ENCODE assay signal across 1 cellular context in the genomic region with DNA sequence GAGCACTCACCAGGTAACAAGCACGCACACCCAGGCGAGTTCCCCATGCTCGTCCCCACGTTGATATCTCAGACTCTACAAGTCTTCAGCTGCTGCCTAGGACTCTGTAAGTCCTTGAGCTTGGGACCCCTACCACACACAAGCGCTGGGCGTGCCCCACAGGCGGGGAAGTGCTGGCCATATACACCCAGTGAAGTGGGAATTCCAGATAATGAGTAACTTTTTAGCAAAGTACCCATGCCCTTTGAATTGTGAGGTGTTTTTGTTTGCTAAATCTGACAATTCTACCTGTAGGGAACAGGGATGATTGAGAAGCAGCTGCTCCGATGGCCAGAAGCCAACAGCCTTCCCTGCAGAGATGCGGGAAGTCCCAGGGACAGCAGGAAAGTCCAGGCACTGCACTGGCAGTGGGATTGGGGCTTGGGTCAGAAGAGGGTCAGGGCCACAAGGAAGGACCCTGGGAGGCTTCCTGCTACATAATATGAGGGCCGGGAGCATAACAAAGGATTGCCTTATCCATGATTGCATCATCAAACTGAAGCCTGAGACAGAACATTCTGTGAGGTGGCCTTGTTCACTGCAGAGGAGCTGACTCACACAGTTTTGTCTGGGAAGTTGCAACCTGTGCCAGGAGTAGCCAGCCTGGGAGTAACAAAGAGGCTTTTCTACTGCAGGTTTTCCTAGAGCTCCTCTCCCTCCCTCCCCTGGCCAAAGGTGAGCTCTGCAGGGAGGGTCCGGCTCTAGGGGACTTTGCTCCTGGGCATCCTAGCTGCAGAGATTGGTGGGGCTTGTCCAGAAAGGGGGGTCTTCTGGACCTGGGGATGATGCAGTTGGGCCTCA.
TF ChIP-seq lines count a peak whose summit lies in the region.

No MANE protein-coding gene starts in this region.

TF ChIP-seq in HepG2, 621 proteins besides CTCF, POLR2A, EP300 and RAD21 (continued from another document and continues in another):
- TF ChIP-seq, protein P1, sequence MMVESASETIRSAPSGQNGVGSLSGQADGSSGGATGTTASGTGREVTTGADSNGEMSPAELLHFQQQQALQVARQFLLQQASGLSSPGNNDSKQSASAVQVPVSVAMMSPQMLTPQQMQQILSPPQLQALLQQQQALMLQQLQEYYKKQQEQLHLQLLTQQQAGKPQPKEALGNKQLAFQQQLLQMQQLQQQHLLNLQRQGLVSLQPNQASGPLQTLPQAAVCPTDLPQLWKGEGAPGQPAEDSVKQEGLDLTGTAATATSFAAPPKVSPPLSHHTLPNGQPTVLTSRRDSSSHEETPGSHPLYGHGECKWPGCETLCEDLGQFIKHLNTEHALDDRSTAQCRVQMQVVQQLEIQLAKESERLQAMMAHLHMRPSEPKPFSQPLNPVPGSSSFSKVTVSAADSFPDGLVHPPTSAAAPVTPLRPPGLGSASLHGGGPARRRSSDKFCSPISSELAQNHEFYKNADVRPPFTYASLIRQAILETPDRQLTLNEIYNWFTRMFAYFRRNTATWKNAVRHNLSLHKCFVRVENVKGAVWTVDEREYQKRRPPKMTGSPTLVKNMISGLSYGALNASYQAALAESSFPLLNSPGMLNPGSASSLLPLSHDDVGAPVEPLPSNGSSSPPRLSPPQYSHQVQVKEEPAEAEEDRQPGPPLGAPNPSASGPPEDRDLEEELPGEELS (CRISPR knock-in tag; IDR thresholded peaks at IDR 0.05): peak; percentile 91
- TF ChIP-seq ESRRA (CRISPR knock-in tag; IDR thresholded peaks at IDR 0.05; ENCODE audit: low read depth) (peak; percentile 85), ZNF343 (CRISPR knock-in tag; IDR thresholded peaks at IDR 0.05) (peak; percentile 69; the same call in 1 of the 2 replicates), ZNF337 (CRISPR knock-in tag; IDR thresholded peaks at IDR 0.05; ENCODE audit: borderline replicate concordance, low read depth) (peak; percentile 64; the same call in 1 of the 2 replicates), FOXK2 (IDR thresholded peaks at IDR 0.05) (peak; percentile 65; the same call in 1 of the 2 replicates), KDM4B (CRISPR knock-in tag; IDR thresholded peaks at IDR 0.05) (peak; percentile 89; the same call in 1 of the 2 replicates), NFE2 (CRISPR knock-in tag; IDR thresholded peaks at IDR 0.05) (0 out of 2 replicates have a peak, but pooled peaks have one; percentile 24), POLR2G (IDR thresholded peaks at IDR 0.05; ENCODE audit: low read depth, low read length) (peak; percentile 59; the same call in 1 of the 2 replicates), YY1 (IDR thresholded peaks at IDR 0.05; ENCODE audit: insufficient read depth, insufficient replicate concordance, low read depth, low read length) (no peak), ZNF703 (CRISPR knock-in tag; IDR thresholded peaks at IDR 0.05; ENCODE audit: borderline replicate concordance) (peak; percentile 82), REXO4 (CRISPR knock-in tag; IDR thresholded peaks at IDR 0.05; ENCODE audit: borderline replicate concordance) (no peak), MED1 (CRISPR knock-in tag; IDR thresholded peaks at IDR 0.05) (peak; percentile 99), ERF (CRISPR knock-in tag; IDR thresholded peaks at IDR 0.05) (peak; percentile 86; the same call in 1 of the 2 replicates), KDM6A (CRISPR knock-in tag; IDR thresholded peaks at IDR 0.05; ENCODE audit: low read depth) (peak; percentile 73), ATF7 (IDR thresholded peaks at IDR 0.05) (peak; percentile 97), ATF7 (CRISPR knock-in tag; IDR thresholded peaks at IDR 0.05) (peak; percentile 70), MXD4 (CRISPR knock-in tag; IDR thresholded peaks at IDR 0.05) (no peak; the same call in 1 of the 2 replicates), CENPX (CRISPR knock-in tag; IDR thresholded peaks at IDR 0.05) (no peak), GZF1 (CRISPR knock-in tag; IDR thresholded peaks at IDR 0.05) (no peak), TBX3 (IDR thresholded peaks at IDR 0.05; ENCODE audit: borderline replicate concordance) (peak; percentile 69; the same call in 1 of the 2 replicates), ZNF30 (CRISPR knock-in tag; IDR thresholded peaks at IDR 0.05) (no peak), ZNF790 (CRISPR knock-in tag; IDR thresholded peaks at IDR 0.05; ENCODE audit: borderline replicate concordance) (no peak), ARNT2 (CRISPR knock-in tag; IDR thresholded peaks at IDR 0.05; ENCODE audit: low read depth) (peak; percentile 74; the same call in 1 of the 2 replicates), SRSF1 (optimal IDR thresholded peaks at IDR 0.05; ENCODE audit: low read depth, low read length) (no peak), THYN1 (CRISPR knock-in tag; IDR thresholded peaks at IDR 0.05; ENCODE audit: borderline replicate concordance, low read depth) (no peak), ELF4 (CRISPR knock-in tag; IDR thresholded peaks at IDR 0.05; ENCODE audit: borderline replicate concordance) (no peak), ZNF17 (CRISPR knock-in tag; IDR thresholded peaks at IDR 0.05) (no peak), ZNF772 (CRISPR knock-in tag; IDR thresholded peaks at IDR 0.05) (no peak; the same call in none of the 2 replicates), ZNF326 (CRISPR knock-in tag; IDR thresholded peaks at IDR 0.05; ENCODE audit: borderline replicate concordance) (no peak), ZSCAN30 (CRISPR knock-in tag; IDR thresholded peaks at IDR 0.05) (no peak), ZFX (CRISPR knock-in tag; IDR thresholded peaks at IDR 0.05; ENCODE audit: low read depth) (peak; percentile 54; the same call in 1 of the 2 replicates), GATAD1 (CRISPR knock-in tag; IDR thresholded peaks at IDR 0.05) (peak; percentile 63)
- TF ChIP-seq, protein P2, sequence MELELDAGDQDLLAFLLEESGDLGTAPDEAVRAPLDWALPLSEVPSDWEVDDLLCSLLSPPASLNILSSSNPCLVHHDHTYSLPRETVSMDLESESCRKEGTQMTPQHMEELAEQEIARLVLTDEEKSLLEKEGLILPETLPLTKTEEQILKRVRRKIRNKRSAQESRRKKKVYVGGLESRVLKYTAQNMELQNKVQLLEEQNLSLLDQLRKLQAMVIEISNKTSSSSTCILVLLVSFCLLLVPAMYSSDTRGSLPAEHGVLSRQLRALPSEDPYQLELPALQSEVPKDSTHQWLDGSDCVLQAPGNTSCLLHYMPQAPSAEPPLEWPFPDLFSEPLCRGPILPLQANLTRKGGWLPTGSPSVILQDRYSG (CRISPR knock-in tag; IDR thresholded peaks at IDR 0.05): peak; percentile 72; the same call in 1 of the 2 replicates
- TF ChIP-seq, protein P3, sequence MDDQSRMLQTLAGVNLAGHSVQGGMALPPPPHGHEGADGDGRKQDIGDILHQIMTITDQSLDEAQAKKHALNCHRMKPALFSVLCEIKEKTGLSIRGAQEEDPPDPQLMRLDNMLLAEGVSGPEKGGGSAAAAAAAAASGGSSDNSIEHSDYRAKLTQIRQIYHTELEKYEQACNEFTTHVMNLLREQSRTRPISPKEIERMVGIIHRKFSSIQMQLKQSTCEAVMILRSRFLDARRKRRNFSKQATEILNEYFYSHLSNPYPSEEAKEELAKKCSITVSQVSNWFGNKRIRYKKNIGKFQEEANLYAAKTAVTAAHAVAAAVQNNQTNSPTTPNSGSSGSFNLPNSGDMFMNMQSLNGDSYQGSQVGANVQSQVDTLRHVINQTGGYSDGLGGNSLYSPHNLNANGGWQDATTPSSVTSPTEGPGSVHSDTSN (CRISPR knock-in tag; IDR thresholded peaks at IDR 0.05; ENCODE audit: borderline replicate concordance): no peak
- TF ChIP-seq, protein P4, sequence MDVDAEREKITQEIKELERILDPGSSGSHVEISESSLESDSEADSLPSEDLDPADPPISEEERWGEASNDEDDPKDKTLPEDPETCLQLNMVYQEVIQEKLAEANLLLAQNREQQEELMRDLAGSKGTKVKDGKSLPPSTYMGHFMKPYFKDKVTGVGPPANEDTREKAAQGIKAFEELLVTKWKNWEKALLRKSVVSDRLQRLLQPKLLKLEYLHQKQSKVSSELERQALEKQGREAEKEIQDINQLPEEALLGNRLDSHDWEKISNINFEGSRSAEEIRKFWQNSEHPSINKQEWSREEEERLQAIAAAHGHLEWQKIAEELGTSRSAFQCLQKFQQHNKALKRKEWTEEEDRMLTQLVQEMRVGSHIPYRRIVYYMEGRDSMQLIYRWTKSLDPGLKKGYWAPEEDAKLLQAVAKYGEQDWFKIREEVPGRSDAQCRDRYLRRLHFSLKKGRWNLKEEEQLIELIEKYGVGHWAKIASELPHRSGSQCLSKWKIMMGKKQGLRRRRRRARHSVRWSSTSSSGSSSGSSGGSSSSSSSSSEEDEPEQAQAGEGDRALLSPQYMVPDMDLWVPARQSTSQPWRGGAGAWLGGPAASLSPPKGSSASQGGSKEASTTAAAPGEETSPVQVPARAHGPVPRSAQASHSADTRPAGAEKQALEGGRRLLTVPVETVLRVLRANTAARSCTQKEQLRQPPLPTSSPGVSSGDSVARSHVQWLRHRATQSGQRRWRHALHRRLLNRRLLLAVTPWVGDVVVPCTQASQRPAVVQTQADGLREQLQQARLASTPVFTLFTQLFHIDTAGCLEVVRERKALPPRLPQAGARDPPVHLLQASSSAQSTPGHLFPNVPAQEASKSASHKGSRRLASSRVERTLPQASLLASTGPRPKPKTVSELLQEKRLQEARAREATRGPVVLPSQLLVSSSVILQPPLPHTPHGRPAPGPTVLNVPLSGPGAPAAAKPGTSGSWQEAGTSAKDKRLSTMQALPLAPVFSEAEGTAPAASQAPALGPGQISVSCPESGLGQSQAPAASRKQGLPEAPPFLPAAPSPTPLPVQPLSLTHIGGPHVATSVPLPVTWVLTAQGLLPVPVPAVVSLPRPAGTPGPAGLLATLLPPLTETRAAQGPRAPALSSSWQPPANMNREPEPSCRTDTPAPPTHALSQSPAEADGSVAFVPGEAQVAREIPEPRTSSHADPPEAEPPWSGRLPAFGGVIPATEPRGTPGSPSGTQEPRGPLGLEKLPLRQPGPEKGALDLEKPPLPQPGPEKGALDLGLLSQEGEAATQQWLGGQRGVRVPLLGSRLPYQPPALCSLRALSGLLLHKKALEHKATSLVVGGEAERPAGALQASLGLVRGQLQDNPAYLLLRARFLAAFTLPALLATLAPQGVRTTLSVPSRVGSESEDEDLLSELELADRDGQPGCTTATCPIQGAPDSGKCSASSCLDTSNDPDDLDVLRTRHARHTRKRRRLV (CRISPR knock-in tag; IDR thresholded peaks at IDR 0.05): peak; percentile 60; the same call in 1 of the 2 replicates
- TF ChIP-seq, protein P5, sequence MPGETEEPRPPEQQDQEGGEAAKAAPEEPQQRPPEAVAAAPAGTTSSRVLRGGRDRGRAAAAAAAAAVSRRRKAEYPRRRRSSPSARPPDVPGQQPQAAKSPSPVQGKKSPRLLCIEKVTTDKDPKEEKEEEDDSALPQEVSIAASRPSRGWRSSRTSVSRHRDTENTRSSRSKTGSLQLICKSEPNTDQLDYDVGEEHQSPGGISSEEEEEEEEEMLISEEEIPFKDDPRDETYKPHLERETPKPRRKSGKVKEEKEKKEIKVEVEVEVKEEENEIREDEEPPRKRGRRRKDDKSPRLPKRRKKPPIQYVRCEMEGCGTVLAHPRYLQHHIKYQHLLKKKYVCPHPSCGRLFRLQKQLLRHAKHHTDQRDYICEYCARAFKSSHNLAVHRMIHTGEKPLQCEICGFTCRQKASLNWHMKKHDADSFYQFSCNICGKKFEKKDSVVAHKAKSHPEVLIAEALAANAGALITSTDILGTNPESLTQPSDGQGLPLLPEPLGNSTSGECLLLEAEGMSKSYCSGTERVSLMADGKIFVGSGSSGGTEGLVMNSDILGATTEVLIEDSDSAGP (CRISPR knock-in tag; IDR thresholded peaks at IDR 0.05; ENCODE audit: borderline replicate concordance): peak; percentile 85; the same call in 1 of the 2 replicates
- TF ChIP-seq, protein P6, sequence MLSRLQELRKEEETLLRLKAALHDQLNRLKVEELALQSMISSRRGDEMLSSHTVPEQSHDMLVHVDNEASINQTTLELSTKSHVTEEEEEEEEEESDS (CRISPR knock-in tag; IDR thresholded peaks at IDR 0.05; ENCODE audit: borderline replicate concordance): 0 out of 2 replicates have a peak, but pooled peaks have one; percentile 41
- TF ChIP-seq, protein P7, sequence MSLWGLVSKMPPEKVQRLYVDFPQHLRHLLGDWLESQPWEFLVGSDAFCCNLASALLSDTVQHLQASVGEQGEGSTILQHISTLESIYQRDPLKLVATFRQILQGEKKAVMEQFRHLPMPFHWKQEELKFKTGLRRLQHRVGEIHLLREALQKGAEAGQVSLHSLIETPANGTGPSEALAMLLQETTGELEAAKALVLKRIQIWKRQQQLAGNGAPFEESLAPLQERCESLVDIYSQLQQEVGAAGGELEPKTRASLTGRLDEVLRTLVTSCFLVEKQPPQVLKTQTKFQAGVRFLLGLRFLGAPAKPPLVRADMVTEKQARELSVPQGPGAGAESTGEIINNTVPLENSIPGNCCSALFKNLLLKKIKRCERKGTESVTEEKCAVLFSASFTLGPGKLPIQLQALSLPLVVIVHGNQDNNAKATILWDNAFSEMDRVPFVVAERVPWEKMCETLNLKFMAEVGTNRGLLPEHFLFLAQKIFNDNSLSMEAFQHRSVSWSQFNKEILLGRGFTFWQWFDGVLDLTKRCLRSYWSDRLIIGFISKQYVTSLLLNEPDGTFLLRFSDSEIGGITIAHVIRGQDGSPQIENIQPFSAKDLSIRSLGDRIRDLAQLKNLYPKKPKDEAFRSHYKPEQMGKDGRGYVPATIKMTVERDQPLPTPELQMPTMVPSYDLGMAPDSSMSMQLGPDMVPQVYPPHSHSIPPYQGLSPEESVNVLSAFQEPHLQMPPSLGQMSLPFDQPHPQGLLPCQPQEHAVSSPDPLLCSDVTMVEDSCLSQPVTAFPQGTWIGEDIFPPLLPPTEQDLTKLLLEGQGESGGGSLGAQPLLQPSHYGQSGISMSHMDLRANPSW (CRISPR knock-in tag; IDR thresholded peaks at IDR 0.05; ENCODE audit: borderline replicate concordance): peak; percentile 67; the same call in 1 of the 2 replicates
- TF ChIP-seq, protein P8, sequence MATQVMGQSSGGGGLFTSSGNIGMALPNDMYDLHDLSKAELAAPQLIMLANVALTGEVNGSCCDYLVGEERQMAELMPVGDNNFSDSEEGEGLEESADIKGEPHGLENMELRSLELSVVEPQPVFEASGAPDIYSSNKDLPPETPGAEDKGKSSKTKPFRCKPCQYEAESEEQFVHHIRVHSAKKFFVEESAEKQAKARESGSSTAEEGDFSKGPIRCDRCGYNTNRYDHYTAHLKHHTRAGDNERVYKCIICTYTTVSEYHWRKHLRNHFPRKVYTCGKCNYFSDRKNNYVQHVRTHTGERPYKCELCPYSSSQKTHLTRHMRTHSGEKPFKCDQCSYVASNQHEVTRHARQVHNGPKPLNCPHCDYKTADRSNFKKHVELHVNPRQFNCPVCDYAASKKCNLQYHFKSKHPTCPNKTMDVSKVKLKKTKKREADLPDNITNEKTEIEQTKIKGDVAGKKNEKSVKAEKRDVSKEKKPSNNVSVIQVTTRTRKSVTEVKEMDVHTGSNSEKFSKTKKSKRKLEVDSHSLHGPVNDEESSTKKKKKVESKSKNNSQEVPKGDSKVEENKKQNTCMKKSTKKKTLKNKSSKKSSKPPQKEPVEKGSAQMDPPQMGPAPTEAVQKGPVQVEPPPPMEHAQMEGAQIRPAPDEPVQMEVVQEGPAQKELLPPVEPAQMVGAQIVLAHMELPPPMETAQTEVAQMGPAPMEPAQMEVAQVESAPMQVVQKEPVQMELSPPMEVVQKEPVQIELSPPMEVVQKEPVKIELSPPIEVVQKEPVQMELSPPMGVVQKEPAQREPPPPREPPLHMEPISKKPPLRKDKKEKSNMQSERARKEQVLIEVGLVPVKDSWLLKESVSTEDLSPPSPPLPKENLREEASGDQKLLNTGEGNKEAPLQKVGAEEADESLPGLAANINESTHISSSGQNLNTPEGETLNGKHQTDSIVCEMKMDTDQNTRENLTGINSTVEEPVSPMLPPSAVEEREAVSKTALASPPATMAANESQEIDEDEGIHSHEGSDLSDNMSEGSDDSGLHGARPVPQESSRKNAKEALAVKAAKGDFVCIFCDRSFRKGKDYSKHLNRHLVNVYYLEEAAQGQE (IDR thresholded peaks at IDR 0.05; ENCODE audit: borderline replicate concordance in 1 of 2, low read depth in 1 of 2, low read length in 2 of 2): peak in 1 of 2 experiments; percentile 70; a peak in 1 of 4 replicates
